Comparison of ENCODE assay signal across 20 cellular contexts in the genomic region with DNA sequence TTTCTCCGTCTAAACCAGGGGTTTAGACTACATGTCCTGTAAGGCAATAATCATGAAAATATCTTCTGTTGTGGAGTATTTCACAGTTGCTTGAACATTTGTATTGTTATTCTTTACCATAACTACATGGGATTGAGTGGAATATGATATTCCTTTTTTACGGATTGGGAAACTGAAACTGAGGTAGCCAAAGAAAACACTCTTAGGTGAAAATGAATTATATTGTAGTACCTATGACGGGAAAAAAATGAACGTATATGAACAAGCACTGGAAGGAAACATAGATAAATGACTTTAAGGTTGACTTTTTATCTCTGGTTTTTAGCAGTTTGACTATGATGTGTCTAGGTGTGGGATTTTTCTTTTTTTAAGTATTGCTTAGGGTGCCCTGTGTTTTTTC. TPM values are rescaled to one million over a fixed set of nuclear protein-coding genes. Genes with fewer than 3 reads are reported as not detected.
DNase-seq lines count a peak whose midpoint lies in the region; ATAC-seq, FAIRE-seq and TF ChIP-seq lines count a peak whose summit lies in the region.
"Had no signal": no experiment of that assay in that cellular context is flagged by ENCODE, and none has a peak within 500 bp of the region (broad histone marks: within the 10 kb centered on the region; RNA-seq: fewer than 3 reads in every experiment).

No MANE protein-coding gene starts in this region.

- DNase-seq in MCF 10A (ENCODE audit: unreplicated experiment): no peak
- no peak for DNase-seq in mammary epithelial cell
- DNase-seq in activated T-helper 1 cell treated with anti-CD3 and anti-CD28 coated beads, Interleukin-12 subunit alpha, Interleukin-12 subunit beta, Interleukin-2, Interleukin-4 antibody, amounts not matched to agents 30 ng/mL and 10 ng/mL and 1 ng/mL, durations not matched to agents 14 hours and 24 hours and 36 hours (ENCODE audit: low spot score): no peak
- DNase-seq in endothelial cell of umbilical vein (ENCODE audit: low read depth, low spot score): no peak
- no peak for DNase-seq in pons (ENCODE audit: low spot score)
- DNase-seq: 8988T; Calu3; CD8-positive, alpha-beta T cell; DND-41; EL; GOT3; H7 had no signal

- peak; percentile 24 for FAIRE-seq in endothelial cell of umbilical vein (lab: Jason Lieb, UNC)
- FAIRE-seq: G401.6, GM12891, HepG2 had no signal

- WGBS in mammary epithelial cell (ENCODE audit: low coverage, missing lambda C conversion rate): 98% methylated on average over 4 of the region's 4 CpGs

- TF ChIP-seq POLR2A in endothelial cell of umbilical vein (IDR thresholded peaks at IDR 0.05; ENCODE audit: low read depth, low read length): no peak

- H4K20me1 ChIP-seq in mammary epithelial cell (ENCODE audit: insufficient read depth, low read length) (peaks cover 4% of the 10 kb centered on the region), endothelial cell of umbilical vein (replicated peaks; ENCODE audit: control insufficient read depth, extremely low read depth, insufficient read depth, low read length) (peaks cover 2% of the 10 kb centered on the region)

- H2AFZ ChIP-seq in mammary epithelial cell (ENCODE audit: low read depth, low read length) (no peak overlapping the region), endothelial cell of umbilical vein (ENCODE audit: low read depth, low read length) (no peak overlapping the region)

- no peaks in the 10 kb centered on the region for H3K36me3 Mint-ChIP-seq in MCF 10A (ENCODE audit: insufficient read depth, unreplicated experiment)
- H3K36me3 Mint-ChIP-seq in activated T-helper 1 cell treated with anti-CD3 and anti-CD28 coated beads, Interleukin-12 subunit alpha, Interleukin-12 subunit beta, Interleukin-2, Interleukin-4 antibody, amounts not matched to agents 30 ng/mL and 10 ng/mL and 1 ng/mL, durations not matched to agents 14 hours and 24 hours and 36 hours (ENCODE audit: low read depth): peaks cover 20% of the 10 kb centered on the region

- no peaks in the 10 kb centered on the region for H3K4me1 ChIP-seq in mammary epithelial cell (ENCODE audit: insufficient read depth, low read length)
- peaks cover 8% of the 10 kb centered on the region for H3K4me1 ChIP-seq in endothelial cell of umbilical vein (ENCODE audit: control insufficient read depth, extremely low read depth, insufficient read depth, low read length)

- H3K9ac ChIP-seq in mammary epithelial cell (ENCODE audit: insufficient read depth, low read length): no peak overlapping the region
- H3K9ac ChIP-seq in endothelial cell of umbilical vein (replicated peaks; ENCODE audit: extremely low read depth, insufficient read depth, low read length): no peak overlapping the region
- H3K9ac ChIP-seq: BLaER1 had no signal

- H3K79me2 ChIP-seq in mammary epithelial cell (ENCODE audit: insufficient read depth, low read length): peaks cover 92% of the 10 kb centered on the region
- peaks cover 80% of the 10 kb centered on the region for H3K79me2 ChIP-seq in endothelial cell of umbilical vein (ENCODE audit: control insufficient read depth, insufficient read depth, low read length)

- H3K9me1 ChIP-seq in endothelial cell of umbilical vein (replicated peaks; ENCODE audit: control insufficient read depth, extremely low read depth, insufficient read depth, low read length): no peaks in the 10 kb centered on the region

- no peaks in the 10 kb centered on the region for H3K27me3 ChIP-seq in mammary epithelial cell (ENCODE audit: insufficient read depth, low read length)
- no peaks in the 10 kb centered on the region for H3K27me3 ChIP-seq in endothelial cell of umbilical vein (ENCODE audit: control insufficient read depth in 2 of 2, insufficient read depth in 2 of 2, low read length in 2 of 2)
- H3K27me3 ChIP-seq: BLaER1 had no signal

- no peak overlapping the region for H3K4me2 ChIP-seq in mammary epithelial cell (ENCODE audit: insufficient read depth, low read depth, low read length)
- H3K4me2 ChIP-seq in endothelial cell of umbilical vein (ENCODE audit: insufficient read depth, low read length): no peak overlapping the region
- H3K4me2 ChIP-seq: BLaER1 had no signal

- H3K4me3 ChIP-seq in mammary epithelial cell (replicated peaks in 1 of 3; ENCODE audit: insufficient read depth in 1 of 3, low read depth in 2 of 3, low read length in 3 of 3): no peak overlapping the region
- H3K4me3 ChIP-seq in endothelial cell of umbilical vein (replicated peaks in 1 of 3; ENCODE audit: insufficient read depth in 1 of 3, low read depth in 1 of 3, low read length in 3 of 3): no peak overlapping the region
- H3K4me3 ChIP-seq: BLaER1 had no signal

- H3K27ac ChIP-seq in mammary epithelial cell (ENCODE audit: insufficient read depth, low read depth, low read length) (no peak overlapping the region), endothelial cell of umbilical vein (ENCODE audit: insufficient read depth, low read depth, low read length) (no peak overlapping the region)
- H3K27ac ChIP-seq: BLaER1 had no signal

- no peaks in the 10 kb centered on the region for H3K9me3 ChIP-seq in mammary epithelial cell (replicated peaks; ENCODE audit: insufficient read depth, low read length)
- no peaks in the 10 kb centered on the region for H3K9me3 ChIP-seq in endothelial cell of umbilical vein (replicated peaks; ENCODE audit: control insufficient read depth, insufficient read depth, low read length)

- dilution Hi-C loops in mammary epithelial cell (cut with HindIII; ENCODE audit: low sequenced_read_pairs) (no loop called here), endothelial cell of umbilical vein (cut with MboI; ENCODE audit: extremely low pct_ligation_motif_present, low sequenced_read_pairs) (loop anchor here (25.0 kb wide), 1 partner anchor 110 kb away; no protein-coding TSS in a partner anchor)

- CTCF ChIA-PET in MCF 10A (lab: Yijun Ruan, JAX) (interaction anchor here (1.0 kb wide), 1 partner anchor 14 kb away, joined by 3 read pairs; no protein-coding TSS in a partner anchor), mammary epithelial cell (lab: Charles Lee; ENCODE audit: low non-redundant PET) (no interaction called here), endothelial cell of umbilical vein (lab: Charles Lee) (no interaction called here)

- POLR2A ChIA-PET in MCF 10A (lab: Yijun Ruan, JAX) (interaction anchor here (0.9 kb wide), 1 partner anchor 36 kb away, joined by 3 read pairs; a partner anchor contains a TSS), endothelial cell of umbilical vein (lab: Charles Lee) (no interaction called here)

- intact Hi-C loops in MCF 10A (cut with micrococcal nuclease) (no loop called here), mammary epithelial cell (cut with micrococcal nuclease) (no loop called here), endothelial cell of umbilical vein (cut with micrococcal nuclease) (no loop called here)
- intact Hi-C loops in activated T-helper 1 cell treated with anti-CD3 and anti-CD28 coated beads, Interleukin-12 subunit alpha, Interleukin-12 subunit beta, Interleukin-2, Interleukin-4 antibody, amounts not matched to agents 30 ng/mL and 10 ng/mL and 1 ng/mL, durations not matched to agents 14 hours and 24 hours and 36 hours (cut with micrococcal nuclease): loop anchor here (1.0 kb wide), 1 partner anchor 28 kb away; no protein-coding TSS in a partner anchor

- no peaks in the 10 kb centered on the region for H3K27me3 Mint-ChIP-seq in MCF 10A (ENCODE audit: insufficient read depth, unreplicated experiment)
- no peaks in the 10 kb centered on the region for H3K27me3 Mint-ChIP-seq in activated T-helper 1 cell treated with anti-CD3 and anti-CD28 coated beads, Interleukin-12 subunit alpha, Interleukin-12 subunit beta, Interleukin-2, Interleukin-4 antibody, amounts not matched to agents 30 ng/mL and 10 ng/mL and 1 ng/mL, durations not matched to agents 14 hours and 24 hours and 36 hours (ENCODE audit: insufficient read depth)
- H3K27me3 Mint-ChIP-seq: IgD-negative memory B cell had no signal

- no peak for TF ChIP-seq CTCF in MCF 10A (IDR thresholded peaks at IDR 0.05; ENCODE audit: unreplicated experiment)
- TF ChIP-seq CTCF in mammary epithelial cell (conservative IDR thresholded peaks at IDR 0.05 in 1 of 2, IDR thresholded peaks at IDR 0.05 in 1 of 2; ENCODE audit: extremely low read depth in 1 of 2, insufficient read depth in 1 of 2, low read depth in 1 of 2, low read length in 2 of 2): no peak
- TF ChIP-seq CTCF in endothelial cell of umbilical vein (IDR thresholded peaks at IDR 0.05; ENCODE audit: extremely low read depth in 1 of 2, insufficient read depth in 1 of 2, low read depth in 1 of 2, low read length in 2 of 2): no peak

- in situ Hi-C loops in mammary epithelial cell (cut with MboI; ENCODE audit: low sequenced_read_pairs in 2 of 2): no loop called here

- BruUV-seq in MCF 10A (replicated peaks; lab: Mats Ljungman, UMichigan) (no TSS peak), mammary epithelial cell (replicated peaks; lab: Mats Ljungman, UMichigan) (no TSS peak), endothelial cell of umbilical vein (replicated peaks; lab: Mats Ljungman, UMichigan) (no TSS peak)

- peaks cover 2% of the 10 kb centered on the region for H3K36me3 ChIP-seq in mammary epithelial cell (ENCODE audit: insufficient read depth, low read length)
- H3K36me3 ChIP-seq in endothelial cell of umbilical vein (ENCODE audit: control insufficient read depth in 2 of 2, extremely low read depth in 1 of 2, insufficient read depth in 2 of 2, low read length in 2 of 2): no peaks in the 10 kb centered on the region

- H3K4me3 Mint-ChIP-seq in MCF 10A (ENCODE audit: unreplicated experiment): no peak overlapping the region
- no peak overlapping the region for H3K4me3 Mint-ChIP-seq in activated T-helper 1 cell treated with anti-CD3 and anti-CD28 coated beads, Interleukin-12 subunit alpha, Interleukin-12 subunit beta, Interleukin-2, Interleukin-4 antibody, amounts not matched to agents 30 ng/mL and 10 ng/mL and 1 ng/mL, durations not matched to agents 14 hours and 24 hours and 36 hours
- H3K4me3 Mint-ChIP-seq: CD14-positive monocyte; CD8-positive, alpha-beta T cell; IgD-negative memory B cell had no signal

- H3K9me3 Mint-ChIP-seq in MCF 10A (ENCODE audit: unreplicated experiment): no peaks in the 10 kb centered on the region
- peaks cover 3% of the 10 kb centered on the region for H3K9me3 Mint-ChIP-seq in activated T-helper 1 cell treated with anti-CD3 and anti-CD28 coated beads, Interleukin-12 subunit alpha, Interleukin-12 subunit beta, Interleukin-2, Interleukin-4 antibody, amounts not matched to agents 30 ng/mL and 10 ng/mL and 1 ng/mL, durations not matched to agents 14 hours and 24 hours and 36 hours
- H3K9me3 Mint-ChIP-seq: CD8-positive, alpha-beta T cell; IgD-negative memory B cell had no signal

- no peak for ATAC-seq in GM21528 (IDR thresholded peaks at IDR 0.05; ENCODE audit: low FRiP score, unreplicated experiment)
- ATAC-seq in esophagus mucosa: no peak
- ATAC-seq: CD8-positive, alpha-beta T cell; HepG2 had no signal

- peak overlapping the region; percentile 46 for H3K27ac Mint-ChIP-seq in MCF 10A (ENCODE audit: low read depth, unreplicated experiment)
- peak overlapping the region; percentile 22 for H3K27ac Mint-ChIP-seq in activated T-helper 1 cell treated with anti-CD3 and anti-CD28 coated beads, Interleukin-12 subunit alpha, Interleukin-12 subunit beta, Interleukin-2, Interleukin-4 antibody, amounts not matched to agents 30 ng/mL and 10 ng/mL and 1 ng/mL, durations not matched to agents 14 hours and 24 hours and 36 hours
- H3K27ac Mint-ChIP-seq: IgD-negative memory B cell had no signal

- peaks cover 16% of the 10 kb centered on the region for H3K4me1 Mint-ChIP-seq in MCF 10A (ENCODE audit: insufficient read depth, unreplicated experiment)
- H3K4me1 Mint-ChIP-seq in activated T-helper 1 cell treated with anti-CD3 and anti-CD28 coated beads, Interleukin-12 subunit alpha, Interleukin-12 subunit beta, Interleukin-2, Interleukin-4 antibody, amounts not matched to agents 30 ng/mL and 10 ng/mL and 1 ng/mL, durations not matched to agents 14 hours and 24 hours and 36 hours (ENCODE audit: low read depth): peaks cover 59% of the 10 kb centered on the region

RNA-seq across cellular contexts. Expression of a gene that starts 35.6 kb away (rescaled TPM):
- 108 and 115 TPM in 2 replicates for total RNA-seq in MCF 10A (2022)
- 100 to 1,000 TPM in 1 of 2 donors, 10 to 100 TPM in 1; 29.8 to 104 TPM for total RNA-seq in mammary epithelial cell
- polyA plus RNA-seq in mammary epithelial cell: 70.6 TPM
- 92.7 TPM for polyA minus RNA-seq in mammary epithelial cell
- total RNA-seq in activated T-helper 1 cell treated with anti-CD3 and anti-CD28 coated beads, Interleukin-12 subunit alpha, Interleukin-12 subunit beta, Interleukin-2, Interleukin-4 antibody, amounts not matched to agents 30 ng/mL and 10 ng/mL and 1 ng/mL, durations not matched to agents 14 hours and 24 hours and 36 hours: 82.5 and 86.6 TPM in 2 replicates
- total RNA-seq in endothelial cell of umbilical vein: 45.1 and 45.5 TPM in 2 replicates
- 22.3 and 30.9 TPM in 2 replicates for polyA plus RNA-seq in endothelial cell of umbilical vein
- polyA plus RNA-seq in endothelial cell of umbilical vein (2011; cell fraction: cytosol; rRNA removed): 20.1 and 24.3 TPM in 2 replicates
- 19.2 and 23.8 TPM in 2 replicates for polyA plus RNA-seq in endothelial cell of umbilical vein (2011; cell fraction: nucleus; rRNA removed)
- polyA plus RNA-seq in endothelial cell of umbilical vein (2012): 40.0 and 56.7 TPM in 2 replicates
- 23.7 and 27.3 TPM in 2 replicates for polyA minus RNA-seq in endothelial cell of umbilical vein
- 13.8 TPM for polyA minus RNA-seq in endothelial cell of umbilical vein (2011; cell fraction: cytosol; rRNA and poly(A)+ RNA removed)
- polyA minus RNA-seq in endothelial cell of umbilical vein (2011; cell fraction: nucleus; rRNA and poly(A)+ RNA removed): 9.2 and 12.0 TPM in 2 replicates
- 39.7 TPM for total RNA-seq in esophagus mucosa
